8 cellular contexts compared by ENCODE assay signal in genomic region chr6:157099912-157100593, GRCh38.
DNase-seq lines count a peak whose midpoint lies in the region; ATAC-seq and TF ChIP-seq lines count a peak whose summit lies in the region.

No MANE protein-coding gene starts in this region.

- DNase-seq in activated CD8-positive, alpha-beta memory T cell treated with anti-CD3 and anti-CD28 coated beads, Interleukin-2, amount 10 ng/mL, durations not matched to agents 7 days and 5 days = peak; percentile 82
- DNase-seq in pulmonary artery endothelial cell (ENCODE audit: low read depth, low spot score) (peak; percentile 35), cerebellum (ENCODE audit: low spot score) (no peak), NCI-H345 (lab: John Stamatoyannopoulos, UW) (no peak), omental fat pad (ENCODE audit: low spot score) (no peak), superior temporal gyrus (ENCODE audit: extremely low spot score) (no peak)

- CTCF ChIA-PET in activated CD8-positive, alpha-beta memory T cell treated with anti-CD3 and anti-CD28 coated beads, Interleukin-2, amount 10 ng/mL, durations not matched to agents 7 days and 5 days (lab: Charles Lee) = interaction anchor here (1.0 to 1.5 kb wide), 3 partner anchors 41 to 84 kb away, joined by 3 to 4 read pairs (median 3); no protein-coding TSS in a partner anchor

- peaks cover 16% of the 10 kb centered on the region for H3K36me3 Mint-ChIP-seq in activated CD8-positive, alpha-beta memory T cell treated with anti-CD3 and anti-CD28 coated beads, Interleukin-2, amount 10 ng/mL, durations not matched to agents 7 days and 5 days

- no peak for TF ChIP-seq CTCF in omental fat pad (IDR thresholded peaks at IDR 0.05)

- no peaks in the 10 kb centered on the region for H3K9me3 Mint-ChIP-seq in activated CD8-positive, alpha-beta memory T cell treated with anti-CD3 and anti-CD28 coated beads, Interleukin-2, amount 10 ng/mL, durations not matched to agents 7 days and 5 days (ENCODE audit: low read depth)

- peak overlapping the region; percentile 87 for H3K27ac Mint-ChIP-seq in activated CD8-positive, alpha-beta memory T cell treated with anti-CD3 and anti-CD28 coated beads, Interleukin-2, amount 10 ng/mL, durations not matched to agents 7 days and 5 days

- ATAC-seq in GM19372 (IDR thresholded peaks at IDR 0.05; ENCODE audit: low read depth, unreplicated experiment) (peak; percentile 98), HG03175 (IDR thresholded peaks at IDR 0.05; ENCODE audit: unreplicated experiment) (peak; percentile 98), omental fat pad (ENCODE audit: low FRiP score) (no peak)
- peak; percentile 98 for ATAC-seq in activated CD8-positive, alpha-beta memory T cell treated with anti-CD3 and anti-CD28 coated beads, Interleukin-2, amount 10 ng/mL, durations not matched to agents 7 days and 5 days

- no peaks in the 10 kb centered on the region for H3K27me3 Mint-ChIP-seq in activated CD8-positive, alpha-beta memory T cell treated with anti-CD3 and anti-CD28 coated beads, Interleukin-2, amount 10 ng/mL, durations not matched to agents 7 days and 5 days

- H3K4me1 Mint-ChIP-seq in activated CD8-positive, alpha-beta memory T cell treated with anti-CD3 and anti-CD28 coated beads, Interleukin-2, amount 10 ng/mL, durations not matched to agents 7 days and 5 days = peaks cover 33% of the 10 kb centered on the region

- peak overlapping the region; percentile 38 for H3K4me3 Mint-ChIP-seq in activated CD8-positive, alpha-beta memory T cell treated with anti-CD3 and anti-CD28 coated beads, Interleukin-2, amount 10 ng/mL, durations not matched to agents 7 days and 5 days

Comparison
In these comparisons a context has a peak if more than half of its experiments do, and no peak if none do; other contexts are left out.
1. DNase-seq: peak in activated CD8-positive, alpha-beta memory T cell treated with anti-CD3 and anti-CD28 coated beads, Interleukin-2, amount 10 ng/mL, durations not matched to agents 7 days and 5 days (single experiment) and pulmonary artery endothelial cell (single experiment); none in cerebellum (single experiment), NCI-H345 (single experiment), omental fat pad (single experiment) and superior temporal gyrus (single experiment).